1 cellular context compared by ENCODE assay signal in genomic region chr7:140049339-140050024, GRCh38.
TF ChIP-seq lines count a peak whose summit lies in the region.

No MANE protein-coding gene starts in this region.

TF ChIP-seq in HepG2, 621 proteins besides CTCF, POLR2A, EP300 and RAD21 (continued from another document and continues in another):
- no peak for TF ChIP-seq SP1 (IDR thresholded peaks at IDR 0.05)
- TF ChIP-seq SP1 (CRISPR knock-in tag; IDR thresholded peaks at IDR 0.05) = peak; percentile 57; the same call in 1 of the 2 replicates
- TF ChIP-seq, protein P1, sequence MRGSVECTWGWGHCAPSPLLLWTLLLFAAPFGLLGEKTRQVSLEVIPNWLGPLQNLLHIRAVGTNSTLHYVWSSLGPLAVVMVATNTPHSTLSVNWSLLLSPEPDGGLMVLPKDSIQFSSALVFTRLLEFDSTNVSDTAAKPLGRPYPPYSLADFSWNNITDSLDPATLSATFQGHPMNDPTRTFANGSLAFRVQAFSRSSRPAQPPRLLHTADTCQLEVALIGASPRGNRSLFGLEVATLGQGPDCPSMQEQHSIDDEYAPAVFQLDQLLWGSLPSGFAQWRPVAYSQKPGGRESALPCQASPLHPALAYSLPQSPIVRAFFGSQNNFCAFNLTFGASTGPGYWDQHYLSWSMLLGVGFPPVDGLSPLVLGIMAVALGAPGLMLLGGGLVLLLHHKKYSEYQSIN (CRISPR knock-in tag; IDR thresholded peaks at IDR 0.05; ENCODE audit: borderline replicate concordance) = no peak
- TF ChIP-seq RELA (CRISPR knock-in tag; IDR thresholded peaks at IDR 0.05) = peak; percentile 53; the same call in 1 of the 2 replicates
- TF ChIP-seq FIP1L1 (IDR thresholded peaks at IDR 0.05; ENCODE audit: borderline replicate concordance, insufficient read depth, low read depth, low read length) = no peak
- TF ChIP-seq ZBTB21 (CRISPR knock-in tag; IDR thresholded peaks at IDR 0.05) = no peak
- 0 out of 2 replicates have a peak, but pooled peaks have one; percentile 42 for TF ChIP-seq BRCA1 (CRISPR knock-in tag; IDR thresholded peaks at IDR 0.05)
- no peak for TF ChIP-seq NFATC3 (CRISPR knock-in tag; IDR thresholded peaks at IDR 0.05)
- TF ChIP-seq HHEX (CRISPR knock-in tag; IDR thresholded peaks at IDR 0.05) = peak; percentile 95
- no peak for TF ChIP-seq ZNF343 (CRISPR knock-in tag; IDR thresholded peaks at IDR 0.05)
- no peak for TF ChIP-seq MTF1 (CRISPR knock-in tag; IDR thresholded peaks at IDR 0.05)
- peak; percentile 93 for TF ChIP-seq ZGPAT (CRISPR knock-in tag; IDR thresholded peaks at IDR 0.05)
- peak; percentile 90 for TF ChIP-seq ZHX1 (CRISPR knock-in tag; IDR thresholded peaks at IDR 0.05; ENCODE audit: low read depth)
- peak; percentile 15; the same call in 1 of the 2 replicates for TF ChIP-seq ZNF318 (CRISPR knock-in tag; IDR thresholded peaks at IDR 0.05)
- TF ChIP-seq DZIP1 (CRISPR knock-in tag; IDR thresholded peaks at IDR 0.05) = no peak
- no peak for TF ChIP-seq DBP (CRISPR knock-in tag; IDR thresholded peaks at IDR 0.05; ENCODE audit: not compliant biosample characterization)
- peak; percentile 72; the same call in 1 of the 2 replicates for TF ChIP-seq BORCS8-MEF2B (CRISPR knock-in tag; IDR thresholded peaks at IDR 0.05)
- no peak for TF ChIP-seq ZNF597 (CRISPR knock-in tag; IDR thresholded peaks at IDR 0.05)
- no peak for TF ChIP-seq KAT2B (IDR thresholded peaks at IDR 0.05; ENCODE audit: borderline replicate concordance, low read depth, low read length)
- TF ChIP-seq SRY (CRISPR knock-in tag; IDR thresholded peaks at IDR 0.05) = no peak; the same call in 1 of the 2 replicates
- TF ChIP-seq POLR2AphosphoS5 (IDR thresholded peaks at IDR 0.05; ENCODE audit: low read depth, low read length) = no peak; the same call in 1 of the 2 replicates
- TF ChIP-seq HDAC6 (IDR thresholded peaks at IDR 0.05; ENCODE audit: low read depth, low read length) = no peak
- peak; percentile 48; the same call in 1 of the 2 replicates for TF ChIP-seq ZFY (CRISPR knock-in tag; IDR thresholded peaks at IDR 0.05)
- TF ChIP-seq REPIN1 (CRISPR knock-in tag; IDR thresholded peaks at IDR 0.05; ENCODE audit: borderline replicate concordance, low read depth) = peak; percentile 91; the same call in 1 of the 2 replicates
- TF ChIP-seq KLF12 (CRISPR knock-in tag; IDR thresholded peaks at IDR 0.05; ENCODE audit: borderline replicate concordance) = peak; percentile 75; the same call in 1 of the 2 replicates
- TF ChIP-seq, protein P2, sequence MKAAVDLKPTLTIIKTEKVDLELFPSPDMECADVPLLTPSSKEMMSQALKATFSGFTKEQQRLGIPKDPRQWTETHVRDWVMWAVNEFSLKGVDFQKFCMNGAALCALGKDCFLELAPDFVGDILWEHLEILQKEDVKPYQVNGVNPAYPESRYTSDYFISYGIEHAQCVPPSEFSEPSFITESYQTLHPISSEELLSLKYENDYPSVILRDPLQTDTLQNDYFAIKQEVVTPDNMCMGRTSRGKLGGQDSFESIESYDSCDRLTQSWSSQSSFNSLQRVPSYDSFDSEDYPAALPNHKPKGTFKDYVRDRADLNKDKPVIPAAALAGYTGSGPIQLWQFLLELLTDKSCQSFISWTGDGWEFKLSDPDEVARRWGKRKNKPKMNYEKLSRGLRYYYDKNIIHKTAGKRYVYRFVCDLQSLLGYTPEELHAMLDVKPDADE (CRISPR knock-in tag; IDR thresholded peaks at IDR 0.05) = no peak
- TF ChIP-seq ZBTB7A (CRISPR knock-in tag; IDR thresholded peaks at IDR 0.05) = no peak
- TF ChIP-seq ZMAT3 (CRISPR knock-in tag; conservative IDR thresholded peaks at IDR 0.05) = peak; percentile 33; the same call in 1 of the 2 replicates
- TF ChIP-seq, protein P3, sequence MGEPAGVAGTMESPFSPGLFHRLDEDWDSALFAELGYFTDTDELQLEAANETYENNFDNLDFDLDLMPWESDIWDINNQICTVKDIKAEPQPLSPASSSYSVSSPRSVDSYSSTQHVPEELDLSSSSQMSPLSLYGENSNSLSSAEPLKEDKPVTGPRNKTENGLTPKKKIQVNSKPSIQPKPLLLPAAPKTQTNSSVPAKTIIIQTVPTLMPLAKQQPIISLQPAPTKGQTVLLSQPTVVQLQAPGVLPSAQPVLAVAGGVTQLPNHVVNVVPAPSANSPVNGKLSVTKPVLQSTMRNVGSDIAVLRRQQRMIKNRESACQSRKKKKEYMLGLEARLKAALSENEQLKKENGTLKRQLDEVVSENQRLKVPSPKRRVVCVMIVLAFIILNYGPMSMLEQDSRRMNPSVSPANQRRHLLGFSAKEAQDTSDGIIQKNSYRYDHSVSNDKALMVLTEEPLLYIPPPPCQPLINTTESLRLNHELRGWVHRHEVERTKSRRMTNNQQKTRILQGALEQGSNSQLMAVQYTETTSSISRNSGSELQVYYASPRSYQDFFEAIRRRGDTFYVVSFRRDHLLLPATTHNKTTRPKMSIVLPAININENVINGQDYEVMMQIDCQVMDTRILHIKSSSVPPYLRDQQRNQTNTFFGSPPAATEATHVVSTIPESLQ (CRISPR knock-in tag; conservative IDR thresholded peaks at IDR 0.05) = peak; percentile 27; the same call in 1 of the 2 replicates
- peak; percentile 86; the same call in 1 of the 2 replicates for TF ChIP-seq HOMEZ (CRISPR knock-in tag; IDR thresholded peaks at IDR 0.05; ENCODE audit: low read depth)
- no peak for TF ChIP-seq SP2 (CRISPR knock-in tag; IDR thresholded peaks at IDR 0.05)
- 0 out of 2 replicates have a peak, but pooled peaks have one; percentile 22 for TF ChIP-seq TP53 (CRISPR knock-in tag; conservative IDR thresholded peaks at IDR 0.05)
